In genomic region chr5:140808241-140808888, GRCh38 we compare ENCODE assay signal across 7 cellular contexts. TPM values are rescaled to one million over a fixed set of nuclear protein-coding genes. Genes with fewer than 3 reads are reported as not detected.
"Had no signal": no experiment of that assay in that cellular context is flagged by ENCODE, and none has a peak within 500 bp of the region (broad histone marks: within the 10 kb centered on the region; RNA-seq: fewer than 3 reads in every experiment).

No MANE protein-coding gene starts in this region.

RNA-seq across cellular contexts. Expression of gene PCDHA4, which starts 1.5 kb away (rescaled TPM):
- total RNA-seq: activated CD4-positive, alpha-beta memory T cell treated with anti-CD3 and anti-CD28 coated beads, Interleukin-2, amount 10 ng/mL, durations not matched to agents 7 days and 5 days; activated CD8-positive, alpha-beta memory T cell treated with anti-CD3 and anti-CD28 coated beads, Interleukin-2, amount 10 ng/mL, durations not matched to agents 7 days and 5 days; OCI-LY7; PC-9; Right ventricle myocardium superior had no signal
- polyA plus RNA-seq: IgD-negative memory B cell had no signal

RNA-seq across cellular contexts. Expression of gene PCDHA3, which starts 7.5 kb away (rescaled TPM):
- total RNA-seq: activated CD4-positive, alpha-beta memory T cell treated with anti-CD3 and anti-CD28 coated beads, Interleukin-2, amount 10 ng/mL, durations not matched to agents 7 days and 5 days; activated CD8-positive, alpha-beta memory T cell treated with anti-CD3 and anti-CD28 coated beads, Interleukin-2, amount 10 ng/mL, durations not matched to agents 7 days and 5 days; MCF 10A; OCI-LY7; PC-9; Right ventricle myocardium superior had no signal
- polyA plus RNA-seq: IgD-negative memory B cell had no signal

RNA-seq across cellular contexts. Expression of gene PCDHA5, which starts 13.0 kb away (rescaled TPM):
- total RNA-seq: activated CD4-positive, alpha-beta memory T cell treated with anti-CD3 and anti-CD28 coated beads, Interleukin-2, amount 10 ng/mL, durations not matched to agents 7 days and 5 days; activated CD8-positive, alpha-beta memory T cell treated with anti-CD3 and anti-CD28 coated beads, Interleukin-2, amount 10 ng/mL, durations not matched to agents 7 days and 5 days; OCI-LY7; PC-9; Right ventricle myocardium superior had no signal
- polyA plus RNA-seq: IgD-negative memory B cell had no signal

RNA-seq across cellular contexts. Expression of gene PCDHA2, which starts 13.7 kb away (rescaled TPM):
- total RNA-seq: activated CD4-positive, alpha-beta memory T cell treated with anti-CD3 and anti-CD28 coated beads, Interleukin-2, amount 10 ng/mL, durations not matched to agents 7 days and 5 days; activated CD8-positive, alpha-beta memory T cell treated with anti-CD3 and anti-CD28 coated beads, Interleukin-2, amount 10 ng/mL, durations not matched to agents 7 days and 5 days; MCF 10A; OCI-LY7; PC-9; Right ventricle myocardium superior had no signal
- polyA plus RNA-seq: IgD-negative memory B cell had no signal

RNA-seq across cellular contexts. Expression of gene PCDHA6, which starts 19.4 kb away (rescaled TPM):
- total RNA-seq: activated CD4-positive, alpha-beta memory T cell treated with anti-CD3 and anti-CD28 coated beads, Interleukin-2, amount 10 ng/mL, durations not matched to agents 7 days and 5 days; activated CD8-positive, alpha-beta memory T cell treated with anti-CD3 and anti-CD28 coated beads, Interleukin-2, amount 10 ng/mL, durations not matched to agents 7 days and 5 days; OCI-LY7; PC-9; Right ventricle myocardium superior had no signal
- polyA plus RNA-seq: IgD-negative memory B cell had no signal
